ENCODE assay signal across 32 cellular contexts in genomic region chr14:48140804-48141203, GRCh38.
"Had no signal": no experiment of that assay in that cellular context is flagged by ENCODE, and none has a peak within 500 bp of the region (broad histone marks: within the 10 kb centered on the region; RNA-seq: fewer than 3 reads in every experiment).

No MANE protein-coding gene starts in this region.

- H3K9me3 ChIP-seq: adrenal gland, breast epithelium, colonic mucosa, gastrocnemius medialis, heart left ventricle had no signal

- H3K27me3 ChIP-seq: adrenal gland, breast epithelium, cardiac muscle cell, colonic mucosa, foreskin keratinocyte, gastrocnemius medialis, heart left ventricle had no signal

- H3K36me3 ChIP-seq: adrenal gland, breast epithelium, cardiac muscle cell, colonic mucosa, gastrocnemius medialis, heart left ventricle had no signal

- H3K27ac ChIP-seq: adrenal gland, breast epithelium, cardiac muscle cell, colonic mucosa, foreskin keratinocyte, gastrocnemius medialis, heart left ventricle had no signal

- H3K4me1 ChIP-seq: adrenal gland, breast epithelium, colonic mucosa, foreskin keratinocyte, gastrocnemius medialis, heart left ventricle had no signal

- H3K4me3 ChIP-seq: adrenal gland, breast epithelium, cardiac muscle cell, colonic mucosa, gastrocnemius medialis, heart left ventricle had no signal

- DNase-seq: activated CD4-positive, alpha-beta memory T cell treated with anti-CD3 and anti-CD28 coated beads for 36 hours; activated CD4-positive, alpha-beta T cell treated with anti-CD3 and anti-CD28 coated beads for 36 hours; activated CD4-positive, alpha-beta T cell treated with anti-CD3 and anti-CD28 coated beads, Interleukin-2, amount 10 ng/mL, durations not matched to agents 24 days and 14 days; activated CD4-positive, CD25-positive, alpha-beta regulatory T cell; activated CD4-positive, CD25-positive, alpha-beta regulatory T cell treated with anti-CD3 and anti-CD28 coated beads, Interleukin-2, amount 50 U/mL, for 72 hours; activated CD8-positive, alpha-beta memory T cell treated with anti-CD3 and anti-CD28 coated beads, Interleukin-2, amount 10 ng/mL, durations not matched to agents 7 days and 5 days; activated CD8-positive, alpha-beta memory T cell treated with anti-CD3 and anti-CD28 coated beads, Interleukin-2, amount 50 U/mL, for 4 hours; activated CD8-positive, alpha-beta T cell treated with anti-CD3 and anti-CD28 coated beads, Interleukin-2, amount 10 ng/mL, durations not matched to agents 7 days and 5 days; activated effector memory CD4-positive, alpha-beta T cell treated with anti-CD3 and anti-CD28 coated beads, Interleukin-2, amount 50 U/mL, for 16 hours; activated naive CD4-positive, alpha-beta T cell treated with anti-CD3 and anti-CD28 coated beads for 36 hours; activated naive CD8-positive, alpha-beta T cell treated with anti-CD3 and anti-CD28 coated beads for 36 hours; activated naive CD8-positive, alpha-beta T cell treated with anti-CD3 and anti-CD28 coated beads, Interleukin-2, amount 50 U/mL, for 24 hours; activated T-cell treated with anti-CD3 and anti-CD28 coated beads, Interleukin-2, amount 50 U/mL, for 1 hour; activated T-cell treated with anti-CD3 and anti-CD28 coated beads, Interleukin-2, amount 50 U/mL, for 48 hours; adrenal gland; amygdala; aorta; central memory CD4-positive, alpha-beta T cell; cerebellar nuclear complex; colonic mucosa; effector CD8-positive, alpha-beta T cell; endodermal cell; gastrocnemius medialis; glutamatergic neuron; heart left ventricle; T-helper 1 cell; T-helper 17 cell; T1000 had no signal

- ATAC-seq: activated CD4-positive, alpha-beta T cell treated with anti-CD3 and anti-CD28 coated beads for 36 hours; activated CD8-positive, alpha-beta memory T cell treated with anti-CD3 and anti-CD28 coated beads, Interleukin-2, amount 10 ng/mL, durations not matched to agents 7 days and 5 days; activated CD8-positive, alpha-beta T cell treated with anti-CD3 and anti-CD28 coated beads, Interleukin-2, amount 10 ng/mL, durations not matched to agents 7 days and 5 days; activated naive CD8-positive, alpha-beta T cell treated with anti-CD3 and anti-CD28 coated beads, Interleukin-2, amount 50 U/mL, for 24 hours; esophagus mucosa; foreskin keratinocyte; gastrocnemius medialis; heart left ventricle; T-helper 17 cell had no signal
